Comparison of ENCODE assay signal across 10 cellular contexts in genomic region chr17:18225562-18226283, GRCh38. TPM values are rescaled to one million over a fixed set of nuclear protein-coding genes. Genes with fewer than 3 reads are reported as not detected.
DNase-seq lines count a peak whose midpoint lies in the region; ATAC-seq, FAIRE-seq and TF ChIP-seq lines count a peak whose summit lies in the region.
"Had no signal": no experiment of that assay in that cellular context is flagged by ENCODE, and none has a peak within 500 bp of the region (broad histone marks: within the 10 kb centered on the region; RNA-seq: fewer than 3 reads in every experiment).

Gene LLGL1 (plus strand): TSS chr17:18225635. CDS start chr17:18225683, 48 bp downstream.

- ATAC-seq in HG02642 (IDR thresholded peaks at IDR 0.05; ENCODE audit: poor library complexity, unreplicated experiment): peak; percentile 13

- no peaks in the 10 kb centered on the region for H3F3A ChIP-seq in SU-DHL-6 (ENCODE audit: insufficient read depth)

- H3K9ac ChIP-seq in SU-DHL-6 (ENCODE audit: low read length) (peak within 1 kb of the TSS; percentile 68), endothelial cell of umbilical vein (replicated peaks; ENCODE audit: extremely low read depth, insufficient read depth, low read length) (peak within 1 kb of the TSS; percentile 84)

- H3K9me2 ChIP-seq in SU-DHL-6 (replicated peaks; ENCODE audit: insufficient read depth, low read length): no peaks in the 10 kb centered on the region

- H3K27me3 ChIP-seq in SU-DHL-6 (ENCODE audit: low read length): no peaks in the 10 kb centered on the region
- no peaks in the 10 kb centered on the region for H3K27me3 ChIP-seq in endothelial cell of umbilical vein (ENCODE audit: control insufficient read depth in 2 of 2, insufficient read depth in 2 of 2, low read length in 2 of 2)

- H3K4me1 Mint-ChIP-seq in nephron progenitor cell: peaks cover 60% of the 10 kb centered on the region

- H3K9me3 Mint-ChIP-seq in nephron progenitor cell: no peaks in the 10 kb centered on the region

- dilution Hi-C loops in endothelial cell of umbilical vein (cut with MboI; ENCODE audit: extremely low pct_ligation_motif_present, low sequenced_read_pairs): no loop called here

- no peaks in the 10 kb centered on the region for H3K36me3 Mint-ChIP-seq in nephron progenitor cell (ENCODE audit: low read depth)

- POLR2A ChIA-PET in endothelial cell of umbilical vein (lab: Charles Lee): interaction anchor here (1.6 kb wide), 1 partner anchor 23 kb away, joined by 4 read pairs; no protein-coding TSS in a partner anchor

- DNase-seq in DMS53 treated with DMSO at 0.1 percent for 48 hours (lab: John Stamatoyannopoulos, UW; ENCODE audit: unreplicated experiment): peak; percentile 0
- DNase-seq in DMS53 (lab: John Stamatoyannopoulos, UW): no peak
- peak; percentile 36 for DNase-seq in endothelial cell of umbilical vein (ENCODE audit: low read depth, low spot score)
- no peak for DNase-seq in nephron progenitor cell
- no peak for DNase-seq in DMS 273 (lab: John Stamatoyannopoulos, UW; ENCODE audit: unreplicated experiment)
- no peak for DNase-seq in Ammon's horn (ENCODE audit: low spot score)

- BruUV-seq in endothelial cell of umbilical vein (replicated peaks; lab: Mats Ljungman, UMichigan): no TSS peak

- H3K9me3 ChIP-seq in SU-DHL-6 (ENCODE audit: insufficient read depth, low read length) (no peaks in the 10 kb centered on the region), endothelial cell of umbilical vein (replicated peaks; ENCODE audit: control insufficient read depth, insufficient read depth, low read length) (no peaks in the 10 kb centered on the region)

- TF ChIP-seq CTCF in SU-DHL-6 (IDR thresholded peaks at IDR 0.05; ENCODE audit: insufficient read depth, low read length, poor library complexity, severe bottlenecking): no peak
- TF ChIP-seq CTCF in endothelial cell of umbilical vein (IDR thresholded peaks at IDR 0.05; ENCODE audit: extremely low read depth in 1 of 2, insufficient read depth in 1 of 2, low read depth in 1 of 2, low read length in 2 of 2): no peak
- TF ChIP-seq CTCF in nephron progenitor cell (IDR thresholded peaks at IDR 0.05): no peak

- intact Hi-C loops in endothelial cell of umbilical vein (cut with micrococcal nuclease): loop anchor here (1.0 to 2.0 kb wide), 2 partner anchors 36 to 89 kb away; partner anchors contain the start of genes SMCR8 and TOP3A

- CTCF ChIA-PET in endothelial cell of umbilical vein (lab: Charles Lee): interaction anchor here (0.9 kb wide), 1 partner anchor 23 kb away, joined by 3 read pairs; no protein-coding TSS in a partner anchor

- no peaks in the 10 kb centered on the region for H4K20me1 ChIP-seq in SU-DHL-6 (ENCODE audit: low read depth, low read length)
- H4K20me1 ChIP-seq in endothelial cell of umbilical vein (replicated peaks; ENCODE audit: control insufficient read depth, extremely low read depth, insufficient read depth, low read length): no peaks in the 10 kb centered on the region

- peak within 1 kb of the TSS; percentile 98 for H3K4me3 Mint-ChIP-seq in nephron progenitor cell

- TF ChIP-seq POLR2A in endothelial cell of umbilical vein (IDR thresholded peaks at IDR 0.05; ENCODE audit: low read depth, low read length): peak; percentile 48

- peak within 1 kb of the TSS; percentile 65 for H2AFZ ChIP-seq in SU-DHL-6 (ENCODE audit: low read depth, low read length, severe bottlenecking)
- peak within 1 kb of the TSS; percentile 63 for H2AFZ ChIP-seq in endothelial cell of umbilical vein (ENCODE audit: low read depth, low read length)

- no peaks in the 10 kb centered on the region for H3K36me3 ChIP-seq in SU-DHL-6 (ENCODE audit: low read length)
- no peaks in the 10 kb centered on the region for H3K36me3 ChIP-seq in endothelial cell of umbilical vein (ENCODE audit: control insufficient read depth in 2 of 2, extremely low read depth in 1 of 2, insufficient read depth in 2 of 2, low read length in 2 of 2)

- no peaks in the 10 kb centered on the region for H3K9me1 ChIP-seq in endothelial cell of umbilical vein (replicated peaks; ENCODE audit: control insufficient read depth, extremely low read depth, insufficient read depth, low read length)

- peaks cover 18% of the 10 kb centered on the region for H3K4me1 ChIP-seq in endothelial cell of umbilical vein (ENCODE audit: control insufficient read depth, extremely low read depth, insufficient read depth, low read length)

- H3K27ac ChIP-seq in SU-DHL-6 (ENCODE audit: low read depth, low read length): no peak within 1 kb of the TSS
- peak within 1 kb of the TSS; percentile 42 for H3K27ac ChIP-seq in endothelial cell of umbilical vein (ENCODE audit: insufficient read depth, low read depth, low read length)
- H3K27ac ChIP-seq: 22Rv1 had no signal

- H3K27ac Mint-ChIP-seq in nephron progenitor cell: peak within 1 kb of the TSS; percentile 94

- peak; percentile 63 for FAIRE-seq in endothelial cell of umbilical vein (lab: Jason Lieb, UNC)
- FAIRE-seq: colon had no signal

- H3K79me2 ChIP-seq in SU-DHL-6 (ENCODE audit: insufficient read depth, low read length): no peaks in the 10 kb centered on the region
- peaks cover 45% of the 10 kb centered on the region for H3K79me2 ChIP-seq in endothelial cell of umbilical vein (ENCODE audit: control insufficient read depth, insufficient read depth, low read length)

- H3K4me2 ChIP-seq in SU-DHL-6 (ENCODE audit: low read depth, low read length, poor library complexity, severe bottlenecking): peak within 1 kb of the TSS; percentile 95
- peak within 1 kb of the TSS; percentile 91 for H3K4me2 ChIP-seq in endothelial cell of umbilical vein (ENCODE audit: insufficient read depth, low read length)

- H3K4me3 ChIP-seq in SU-DHL-6 (ENCODE audit: insufficient read depth, low read length, poor library complexity, severe bottlenecking) (peak within 1 kb of the TSS; percentile 77), endothelial cell of umbilical vein (replicated peaks in 1 of 3; ENCODE audit: insufficient read depth in 1 of 3, low read depth in 1 of 3, low read length in 3 of 3) (peak within 1 kb of the TSS; percentile 63 to 78 (median 68))

- peaks cover 3% of the 10 kb centered on the region for H3K27me3 Mint-ChIP-seq in nephron progenitor cell (ENCODE audit: low read depth, poor library complexity)

TF ChIP-seq in endothelial cell of umbilical vein, 7 proteins besides CTCF, POLR2A, EP300 and RAD21:
- TF ChIP-seq MAX (IDR thresholded peaks at IDR 0.05; ENCODE audit: insufficient read depth, insufficient read length) (no peak), POLR2AphosphoS5 (IDR thresholded peaks at IDR 0.05; ENCODE audit: insufficient read depth, low read depth, low read length) (peak; percentile 28)
TF ChIP-seq in endothelial cell of umbilical vein: peak in this region for 1.

RNA-seq across cellular contexts. Expression of gene LLGL1, which starts in this region (rescaled TPM):
- 34.9 and 36.8 TPM in 2 replicates for total RNA-seq in endothelial cell of umbilical vein
- polyA plus RNA-seq in endothelial cell of umbilical vein: 47.1 and 55.5 TPM in 2 replicates
- 30.8 and 38.9 TPM in 2 replicates for polyA plus RNA-seq in endothelial cell of umbilical vein (2011; cell fraction: cytosol; rRNA removed)
- 47.3 and 56.7 TPM in 2 replicates for polyA plus RNA-seq in endothelial cell of umbilical vein (2011; cell fraction: nucleus; rRNA removed)
- polyA plus RNA-seq in endothelial cell of umbilical vein (2012): 24.1 and 28.5 TPM in 2 replicates
- 36.3 and 42.3 TPM in 2 replicates for polyA minus RNA-seq in endothelial cell of umbilical vein
- polyA minus RNA-seq in endothelial cell of umbilical vein (2011; cell fraction: cytosol; rRNA and poly(A)+ RNA removed): 14.3 TPM
- polyA minus RNA-seq in endothelial cell of umbilical vein (2011; cell fraction: nucleus; rRNA and poly(A)+ RNA removed): 17.3 and 24.4 TPM in 2 replicates

Comparison
In these comparisons a context has a peak if more than half of its experiments do, and no peak if none do; other contexts are left out.
1. DNase-seq: peak in DMS53 treated with DMSO at 0.1 percent for 48 hours (single experiment) and endothelial cell of umbilical vein (single experiment); none in DMS53 (single experiment), nephron progenitor cell (single experiment), DMS 273 (single experiment) and Ammon's horn (single experiment).